ENCODE assay signal across 8 cellular contexts in the genomic region with DNA sequence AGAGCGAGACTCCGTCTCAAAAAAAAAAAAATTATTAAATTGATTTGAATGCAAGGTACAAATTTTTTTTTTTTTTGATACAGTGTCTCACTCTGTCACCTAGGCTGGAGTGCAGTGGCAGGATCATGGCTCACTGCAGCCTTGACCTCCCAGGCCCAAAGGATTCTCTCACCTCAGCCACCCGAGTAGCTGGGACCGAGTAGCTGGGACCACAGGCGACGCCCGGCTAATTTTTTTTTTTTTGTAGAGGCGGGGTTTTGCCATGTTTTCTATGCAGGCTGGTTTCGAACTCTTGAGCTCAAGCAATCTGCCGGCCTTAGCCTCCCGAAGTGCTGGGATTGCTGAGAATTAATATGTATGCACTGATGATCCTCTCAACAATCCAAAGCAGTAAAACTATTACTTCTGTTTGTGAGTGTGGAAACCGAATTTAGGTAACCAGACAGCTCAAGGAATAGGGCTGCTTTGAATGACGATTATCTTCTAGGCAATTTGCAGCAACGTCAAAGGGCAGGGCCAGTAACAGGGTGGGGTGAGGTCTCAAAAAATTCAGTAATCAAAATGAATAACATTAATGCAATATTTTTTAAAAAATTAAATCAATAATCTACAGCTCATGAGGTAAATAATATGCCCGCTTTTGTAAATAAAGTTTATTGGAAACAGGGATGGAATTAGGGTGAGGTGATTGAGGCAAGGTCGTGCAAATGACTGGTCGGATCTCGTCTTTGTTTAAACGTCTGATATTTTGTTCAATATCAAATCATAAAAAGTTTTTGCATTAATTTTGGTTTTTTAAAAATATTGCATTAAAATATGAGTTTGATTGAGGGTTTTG. TPM values are rescaled to one million over a fixed set of nuclear protein-coding genes. Genes with fewer than 3 reads are reported as not detected.
DNase-seq lines count a peak whose midpoint lies in the region; ATAC-seq, FAIRE-seq and TF ChIP-seq lines count a peak whose summit lies in the region.

No MANE protein-coding gene starts in this region.

- 41 to 43% methylated on average over 19 of the region's 19 CpGs for WGBS in pancreas, 2 donors

- H3K27me3 Mint-ChIP-seq in endothelial cell (ENCODE audit: unreplicated experiment) = peaks cover 2% of the 10 kb centered on the region

- H3K27ac Mint-ChIP-seq in endothelial cell (ENCODE audit: unreplicated experiment) = peak overlapping the region; percentile 83

- H3K4me3 ChIP-seq in pancreas = peak overlapping the region; percentile 72 to 89 (median 88)

- peak in 2 of 3 experiments; percentile 11 to 50 for DNase-seq in NCI-H1417 (lab: John Stamatoyannopoulos, UW)
- DNase-seq in NCI-H1417 treated with DMSO at 0.1 percent for 48 hours (lab: John Stamatoyannopoulos, UW) = no peak
- no peak for DNase-seq in RCC 7860 (ENCODE audit: low spot score)
- DNase-seq in endothelial cell (ENCODE audit: low spot score) = no peak
- no peak for DNase-seq in pancreas
- DNase-seq in hypothalamus (lab: John Stamatoyannopoulos, UW) = no peak
- no peak for DNase-seq in NCI-H146 (lab: John Stamatoyannopoulos, UW)

- H3K36me3 ChIP-seq in pancreas = no peaks in the 10 kb centered on the region

- ATAC-seq in pancreas = no peak
- no peak for ATAC-seq in HG03378 (IDR thresholded peaks at IDR 0.05; ENCODE audit: unreplicated experiment)

- intact Hi-C loops in pancreas (cut with DNase I) = no loop called here

- no peaks in the 10 kb centered on the region for H3K36me3 Mint-ChIP-seq in endothelial cell (ENCODE audit: low read depth, unreplicated experiment)

- H3K4me1 Mint-ChIP-seq in endothelial cell (ENCODE audit: unreplicated experiment) = peaks cover 8% of the 10 kb centered on the region

- no peaks in the 10 kb centered on the region for H3K9me3 ChIP-seq in pancreas

- peak overlapping the region; percentile 87 for H3K4me3 Mint-ChIP-seq in endothelial cell (ENCODE audit: unreplicated experiment)

- peak overlapping the region; percentile 43 to 82 (median 74) for H3K27ac ChIP-seq in pancreas

- peaks cover 0 to 5% (median 0%) of the 10 kb centered on the region in 3 donors for H3K4me1 ChIP-seq in pancreas

- TF ChIP-seq CTCF in endothelial cell (IDR thresholded peaks at IDR 0.05; ENCODE audit: unreplicated experiment) (no peak), pancreas (IDR thresholded peaks at IDR 0.05) (no peak)

- FAIRE-seq in RCC 7860 (lab: Jason Lieb, UNC) = peak; percentile 16
- FAIRE-seq in pancreas (lab: Jason Lieb, UNC) = no peak

- H3K27me3 ChIP-seq in pancreas = no peaks in the 10 kb centered on the region

- H3K9me3 Mint-ChIP-seq in endothelial cell (ENCODE audit: unreplicated experiment) = no peaks in the 10 kb centered on the region

RNA-seq across cellular contexts. Expression of a gene that starts 1.2 kb away (rescaled TPM):
- total RNA-seq in endothelial cell (ENCODE audit: unreplicated experiment) = 12.3 TPM
- total RNA-seq in pancreas = under 1 TPM in 5 of 6 donors, not detected in 1; 0.12 to 1.00 (median 0.49) TPM
- under 1 TPM in 1 of 2 donors, not detected in 1; 0.23 TPM for polyA plus RNA-seq in pancreas

RNA-seq across cellular contexts. Expression of a gene that starts 39.2 kb away (rescaled TPM):
- total RNA-seq in endothelial cell (ENCODE audit: unreplicated experiment) = 26.6 TPM
- 10 to 100 TPM in 1 of 6 donors, 1 to 10 TPM in 5; 3.2 to 10.7 (median 7.2) TPM for total RNA-seq in pancreas
- polyA plus RNA-seq in pancreas = 1 to 10 TPM; 4.9 to 6.0 TPM

RNA-seq across cellular contexts. Expression of a gene that starts 49.9 kb away (rescaled TPM):
- 13.5 TPM for total RNA-seq in endothelial cell (ENCODE audit: unreplicated experiment)
- 1 to 10 TPM; 1.5 to 5.2 (median 2.5) TPM for total RNA-seq in pancreas
- polyA plus RNA-seq in pancreas = 1 to 10 TPM; 3.3 to 3.7 TPM

Comparison
In these comparisons a context has a peak if more than half of its experiments do, and no peak if none do; other contexts are left out.
1. DNase-seq: peak in NCI-H1417 (2 of 3); none in NCI-H1417 treated with DMSO at 0.1 percent for 48 hours (single experiment), RCC 7860 (single experiment), endothelial cell (single experiment), pancreas (0 of 6), hypothalamus (0 of 51) and NCI-H146 (single experiment).